ENCODE assay signal across 23 cellular contexts in the genomic region with DNA sequence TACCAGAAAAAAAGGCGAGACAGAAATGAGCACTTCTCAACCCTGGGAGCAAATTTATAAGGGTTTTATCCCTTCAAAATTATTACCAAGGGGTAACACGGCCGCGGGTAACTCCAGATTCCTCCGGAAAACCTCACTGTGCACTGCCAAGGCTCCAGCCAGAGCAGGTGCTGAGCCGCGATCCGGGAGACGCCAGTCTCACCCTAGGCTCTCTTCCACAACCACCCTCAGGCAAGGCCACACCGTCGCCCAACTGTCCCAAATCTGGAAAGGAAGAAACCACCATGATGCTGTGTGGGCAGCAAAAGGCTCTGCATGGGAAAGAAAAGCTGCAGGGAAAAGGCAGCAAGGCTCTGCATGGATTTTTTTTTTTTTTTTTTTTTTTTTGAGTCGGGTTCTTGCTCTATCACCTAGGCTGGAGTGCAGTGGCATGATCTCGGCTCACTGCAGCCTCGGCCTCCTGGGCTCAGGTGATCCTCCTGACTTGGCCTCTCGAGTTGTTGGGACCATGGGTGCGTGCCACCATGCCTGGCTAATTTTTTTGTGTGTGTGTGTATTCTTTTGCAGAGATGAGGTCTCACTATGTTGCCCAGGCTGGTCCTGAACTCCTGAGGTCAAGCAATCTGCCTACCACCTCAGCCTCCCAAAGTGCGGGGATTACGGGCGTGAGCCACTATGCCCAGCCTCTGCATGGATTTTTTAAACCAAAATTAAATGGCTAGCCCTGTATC. TPM values are rescaled to one million over a fixed set of nuclear protein-coding genes. Genes with fewer than 3 reads are reported as not detected.
A peak's percentile ranks its signal among the peaks of the same experiment; 100 is the strongest.
DNase-seq lines count a peak whose midpoint lies in the region; ATAC-seq and TF ChIP-seq lines count a peak whose summit lies in the region.
"Had no signal": no experiment of that assay in that cellular context is flagged by ENCODE, and none has a peak within 500 bp of the region (broad histone marks: within the 10 kb centered on the region; RNA-seq: fewer than 3 reads in every experiment).

No MANE protein-coding gene starts in this region.

- intact Hi-C loops in stomach (cut with DNase I; ENCODE audit: low total_unique reads), result no loop called here

- H3K36me3 ChIP-seq in stomach (peaks cover 0 to 55% (median 24%) of the 10 kb centered on the region in 4 donors), GM23248 (ENCODE audit: low read depth) (no peaks in the 10 kb centered on the region; the same call in 1 of the 2 replicates)
- H3K36me3 ChIP-seq: adrenal gland had no signal

- peaks cover 10% of the 10 kb centered on the region for H3K79me2 ChIP-seq in GM23248 (ENCODE audit: insufficient read depth)

- H3K27ac ChIP-seq in stomach, result peak overlapping the region in 1 of 5 donors; percentile 7
- no peak overlapping the region for H3K27ac ChIP-seq in GM23248
- H3K27ac ChIP-seq: adrenal gland, HL-60, left ventricle myocardium inferior, transverse colon had no signal

- TF ChIP-seq CTCF in LNCaP clone FGC (IDR thresholded peaks at IDR 0.05; ENCODE audit: control insufficient read depth, extremely low read depth, insufficient read depth), result no peak
- no peak for TF ChIP-seq CTCF in stomach (IDR thresholded peaks at IDR 0.05)

- H3K4me1 ChIP-seq in stomach, result no peaks in the 10 kb centered on the region
- H3K4me1 ChIP-seq in GM23248 (ENCODE audit: insufficient read depth), result no peaks in the 10 kb centered on the region; the same call in 1 of the 2 replicates
- H3K4me1 ChIP-seq: adrenal gland, transverse colon had no signal

- no peak overlapping the region for H3K9ac ChIP-seq in GM23248

- H3K9me3 ChIP-seq in stomach, result peaks cover 0 to 20% (median 5%) of the 10 kb centered on the region in 4 donors
- no peaks in the 10 kb centered on the region for H3K9me3 ChIP-seq in GM23248 (ENCODE audit: low read depth)
- H3K9me3 ChIP-seq: adrenal gland had no signal

- H3K4me3 ChIP-seq in LNCaP clone FGC (ENCODE audit: low read depth, low read length) (peak overlapping the region; percentile 30), stomach (no peak overlapping the region), GM23248 (no peak overlapping the region)
- H3K4me3 ChIP-seq: adrenal gland, left ventricle myocardium inferior, transverse colon had no signal

- H2AFZ ChIP-seq in GM23248, result no peak overlapping the region

- no peak for ATAC-seq in HG03159 (IDR thresholded peaks at IDR 0.05; ENCODE audit: unreplicated experiment)
- ATAC-seq: sciatic nerve had no signal

- H3F3A ChIP-seq in GM23248 (ENCODE audit: insufficient read depth), result 0 out of 2 replicates have a peak, but pooled peaks cover 3% of the 10 kb centered on the region

- TF ChIP-seq EP300 in stomach (IDR thresholded peaks at IDR 0.05), result no peak

- H3K9me2 ChIP-seq in GM23248 (ENCODE audit: insufficient read depth), result no peaks in the 10 kb centered on the region

- DNase-seq in NCI-H748 (lab: John Stamatoyannopoulos, UW; ENCODE audit: unreplicated experiment) (peak; percentile 46), NCI-H748 treated with DMSO at 0.1 percent for 48 hours (lab: John Stamatoyannopoulos, UW) (no peak), LNCaP clone FGC (ENCODE audit: low read depth) (no peak), mesenteric fat pad (ENCODE audit: low spot score) (peak; percentile 71), stomach (peak; percentile 13), GM23248 (no peak)
- no peak for DNase-seq in activated CD4-positive, alpha-beta T cell treated with anti-CD3 and anti-CD28 coated beads for 48 hours
- DNase-seq: activated CD4-positive, alpha-beta memory T cell treated with anti-CD3 and anti-CD28 coated beads for 36 hours; activated CD4-positive, CD25-positive, alpha-beta regulatory T cell treated with anti-CD3 and anti-CD28 coated beads, Interleukin-2, amount 50 U/mL, for 72 hours; activated naive CD4-positive, alpha-beta T cell treated with anti-CD3 and anti-CD28 coated beads, Interleukin-2, amount 10 ng/mL, durations not matched to agents 7 days and 5 days; adrenal gland; C1 segment of cervical spinal cord; DND-41; KBM-7; left ventricle myocardium inferior; mesendoderm; NCI-H1930; OCI-M1; stimulated activated CD4-positive, alpha-beta T cell treated with anti-CD3 and anti-CD28 coated beads, Interleukin-4, amount 100 ng/mL, for 24 hours; transverse colon had no signal

- H4K20me1 ChIP-seq in GM23248 (ENCODE audit: insufficient read depth), result no peaks in the 10 kb centered on the region

- no peak for TF ChIP-seq POLR2A in stomach (IDR thresholded peaks at IDR 0.05)

- H3K27me3 ChIP-seq in stomach (no peaks in the 10 kb centered on the region), GM23248 (replicated peaks; ENCODE audit: insufficient read depth) (no peaks in the 10 kb centered on the region)
- H3K27me3 ChIP-seq: adrenal gland, transverse colon had no signal

- in situ Hi-C loops in GM23248 (cut with MboI), result no loop called here

- no peak overlapping the region for H3K4me2 ChIP-seq in GM23248 (ENCODE audit: unreplicated experiment)

- WGBS in stomach, 5 donors, result 89 to 92% (median 90%) methylated on average over 19 of the region's 19 CpGs
- 91% methylated on average over 19 of the region's 19 CpGs for WGBS in GM23248 (ENCODE audit: low coverage in 1 of 2, low lambda C conversion rate in 2 of 2, missing lambda C conversion rate in 2 of 2), 2 experiments

RNA-seq across cellular contexts. Expression of a gene that starts 39.0 kb away (rescaled TPM):
- 32.2 TPM for total RNA-seq in mesenteric fat pad
- total RNA-seq in stomach, result 100 to 1,000 TPM in 1 of 5 donors, 10 to 100 TPM in 4; 12.8 to 469 (median 25.0) TPM
- polyA plus RNA-seq in stomach, result 10 to 100 TPM; 25.8 to 36.0 (median 28.7) TPM
- 57.0 and 69.8 TPM in 2 replicates for total RNA-seq in GM23248 (2014; rRNA removed; shearing (Covaris generic))
- polyA plus RNA-seq in GM23248 (2016; fragmentation: Nextera tagmentation; extraction: Ambion mirVana), result 38.2 and 46.5 TPM in 2 replicates

RNA-seq across cellular contexts. Expression of a gene that starts 48.3 kb away (rescaled TPM):
- total RNA-seq in mesenteric fat pad (19.7 TPM), stomach (10 to 100 TPM in 4 of 5 donors, 1 to 10 TPM in 1; 9.9 to 19.1 (median 17.1) TPM)
- polyA plus RNA-seq in stomach (10 to 100 TPM; 17.4 to 22.3 (median 18.7) TPM), GM23248 (2016; fragmentation: Nextera tagmentation; extraction: Ambion mirVana) (42.2 and 46.4 TPM in 2 replicates)
- 20.8 and 21.5 TPM in 2 replicates for total RNA-seq in GM23248 (2014; rRNA removed; shearing (Covaris generic))

RNA-seq across cellular contexts. Expression of a gene that starts 48.3 kb away (rescaled TPM):
- total RNA-seq in mesenteric fat pad, result 16.3 TPM
- total RNA-seq in stomach, result 1 to 10 TPM in 3 of 5 donors, not detected in 2; 4.6 to 8.1 (median 6.2) TPM
- 10 to 100 TPM; 15.9 to 37.1 (median 28.6) TPM for polyA plus RNA-seq in stomach
- 15.7 and 61.0 TPM in 2 replicates for total RNA-seq in GM23248 (2014; rRNA removed; shearing (Covaris generic))
- 47.7 and 51.1 TPM in 2 replicates for polyA plus RNA-seq in GM23248 (2016; fragmentation: Nextera tagmentation; extraction: Ambion mirVana)

Comparison
In these comparisons a context has a peak if more than half of its experiments do, and no peak if none do; other contexts are left out.
1. DNase-seq: peak in NCI-H748 (single experiment), mesenteric fat pad (single experiment) and stomach (single experiment); none in NCI-H748 treated with DMSO at 0.1 percent for 48 hours (single experiment), LNCaP clone FGC (single experiment), activated CD4-positive, alpha-beta T cell treated with anti-CD3 and anti-CD28 coated beads for 48 hours (single experiment) and GM23248 (single experiment).